25 cellular contexts compared by ENCODE assay signal in genomic region chr6:155091756-155092155, GRCh38.
DNase-seq lines count a peak whose midpoint lies in the region; ATAC-seq, FAIRE-seq and TF ChIP-seq lines count a peak whose summit lies in the region.
"Had no signal": no experiment of that assay in that cellular context is flagged by ENCODE, and none has a peak within 500 bp of the region (broad histone marks: within the 10 kb centered on the region; RNA-seq: fewer than 3 reads in every experiment).

No MANE protein-coding gene starts in this region.

- TF ChIP-seq POLR2A in endothelial cell of umbilical vein (IDR thresholded peaks at IDR 0.05; ENCODE audit: low read depth, low read length): no peak

- no peak for TF ChIP-seq CTCF in endothelial cell of umbilical vein (IDR thresholded peaks at IDR 0.05; ENCODE audit: extremely low read depth in 1 of 2, insufficient read depth in 1 of 2, low read depth in 1 of 2, low read length in 2 of 2)

- intact Hi-C loops in endothelial cell of umbilical vein (cut with micrococcal nuclease): no loop called here

- H4K20me1 ChIP-seq in endothelial cell of umbilical vein (replicated peaks; ENCODE audit: control insufficient read depth, extremely low read depth, insufficient read depth, low read length): no peaks in the 10 kb centered on the region
- H4K20me1 ChIP-seq: BLaER1 had no signal

- no peak overlapping the region for H3K4me3 ChIP-seq in endothelial cell of umbilical vein (replicated peaks in 1 of 3; ENCODE audit: insufficient read depth in 1 of 3, low read depth in 1 of 3, low read length in 3 of 3)
- H3K4me3 ChIP-seq: BLaER1, GM12878 had no signal

- H3K36me3 ChIP-seq in endothelial cell of umbilical vein (ENCODE audit: control insufficient read depth in 2 of 2, extremely low read depth in 1 of 2, insufficient read depth in 2 of 2, low read length in 2 of 2): no peaks in the 10 kb centered on the region
- H3K36me3 ChIP-seq: BE2C, BLaER1 had no signal

- TF ChIP-seq RAD21 in Ishikawa (IDR thresholded peaks at IDR 0.05; ENCODE audit: low read depth): no peak

- H3K4me2 ChIP-seq in endothelial cell of umbilical vein (ENCODE audit: insufficient read depth, low read length): no peak overlapping the region
- H3K4me2 ChIP-seq: BLaER1 had no signal

- H3K9me1 ChIP-seq in endothelial cell of umbilical vein (replicated peaks; ENCODE audit: control insufficient read depth, extremely low read depth, insufficient read depth, low read length): no peaks in the 10 kb centered on the region

- ATAC-seq in HG02610 (IDR thresholded peaks at IDR 0.05; ENCODE audit: unreplicated experiment) (no peak), HG02885 (IDR thresholded peaks at IDR 0.05; ENCODE audit: poor library complexity, unreplicated experiment) (no peak), HG03565 (IDR thresholded peaks at IDR 0.05; ENCODE audit: unreplicated experiment) (no peak)
- ATAC-seq: GM12878 had no signal

- CTCF ChIA-PET in endothelial cell of umbilical vein (lab: Charles Lee): no interaction called here

- H3K4me1 ChIP-seq in endothelial cell of umbilical vein (ENCODE audit: control insufficient read depth, extremely low read depth, insufficient read depth, low read length): peaks cover 6% of the 10 kb centered on the region
- H3K4me1 ChIP-seq: BE2C, BLaER1 had no signal

- H3K27ac ChIP-seq in endothelial cell of umbilical vein (ENCODE audit: insufficient read depth, low read depth, low read length): no peak overlapping the region
- H3K27ac ChIP-seq: BLaER1 had no signal

- H3K79me2 ChIP-seq in endothelial cell of umbilical vein (ENCODE audit: control insufficient read depth, insufficient read depth, low read length): no peaks in the 10 kb centered on the region

- TF ChIP-seq EP300 in Ishikawa (IDR thresholded peaks at IDR 0.05; ENCODE audit: borderline replicate concordance): no peak

- H3K9ac ChIP-seq in endothelial cell of umbilical vein (replicated peaks; ENCODE audit: extremely low read depth, insufficient read depth, low read length): no peak overlapping the region
- H3K9ac ChIP-seq: BLaER1 had no signal

- peak; percentile 12 for FAIRE-seq in endothelial cell of umbilical vein (lab: Jason Lieb, UNC)
- FAIRE-seq: A204.1, D721Med, G401.6, GM12878, GM12892, GM18507 had no signal

- no peak for DNase-seq in endothelial cell of umbilical vein (ENCODE audit: low read depth, low spot score)
- DNase-seq in kidney glomerular epithelial cell (lab: John Stamatoyannopoulos, UW): peak; percentile 39
- peak; percentile 44 for DNase-seq in left kidney (ENCODE audit: low read depth, low spot score)
- DNase-seq in activated T-cell treated with anti-CD3 and anti-CD28 coated beads, Interleukin-2, amount 50 U/mL, for 1 hour: no peak
- DNase-seq: 8988T; ACHN; BE2C; C1 segment of cervical spinal cord; Calu3; CD4-positive, alpha-beta memory T cell; CD4-positive, CD25-positive, alpha-beta regulatory T cell; CD8-positive, alpha-beta memory T cell; COR-L47; DMS79 treated with DMSO at 0.1 percent for 48 hours had no signal

- H3K27me3 ChIP-seq in endothelial cell of umbilical vein (ENCODE audit: control insufficient read depth in 2 of 2, insufficient read depth in 2 of 2, low read length in 2 of 2): no peaks in the 10 kb centered on the region
- H3K27me3 ChIP-seq: BE2C, BLaER1 had no signal

- POLR2A ChIA-PET in endothelial cell of umbilical vein (lab: Charles Lee): no interaction called here

- no peak overlapping the region for H2AFZ ChIP-seq in endothelial cell of umbilical vein (ENCODE audit: low read depth, low read length)

- no peaks in the 10 kb centered on the region for H3K9me3 ChIP-seq in endothelial cell of umbilical vein (replicated peaks; ENCODE audit: control insufficient read depth, insufficient read depth, low read length)
- H3K9me3 ChIP-seq: BE2C, BLaER1 had no signal

- dilution Hi-C loops in endothelial cell of umbilical vein (cut with MboI; ENCODE audit: extremely low pct_ligation_motif_present, low sequenced_read_pairs): no loop called here

- no TSS peak for BruUV-seq in endothelial cell of umbilical vein (replicated peaks; lab: Mats Ljungman, UMichigan)

TF ChIP-seq in Ishikawa, 13 proteins besides CTCF, POLR2A, EP300 and RAD21:
- no peak for TF ChIP-seq FOXM1 (IDR thresholded peaks at IDR 0.05; ENCODE audit: borderline replicate concordance, low read depth)
- no peak for TF ChIP-seq TAF1 (IDR thresholded peaks at IDR 0.05; ENCODE audit: low read depth)
- TF ChIP-seq YY1 (IDR thresholded peaks at IDR 0.05; ENCODE audit: low read depth): no peak
- peak; percentile 42; the same call in 1 of the 2 replicates for TF ChIP-seq TEAD4 (IDR thresholded peaks at IDR 0.05)
- no peak for TF ChIP-seq ZBTB7A (IDR thresholded peaks at IDR 0.05; ENCODE audit: low read depth)
- TF ChIP-seq USF1 (IDR thresholded peaks at IDR 0.05): no peak

TF ChIP-seq in endothelial cell of umbilical vein, 7 proteins besides CTCF, POLR2A, EP300 and RAD21:
- TF ChIP-seq, protein P1, sequence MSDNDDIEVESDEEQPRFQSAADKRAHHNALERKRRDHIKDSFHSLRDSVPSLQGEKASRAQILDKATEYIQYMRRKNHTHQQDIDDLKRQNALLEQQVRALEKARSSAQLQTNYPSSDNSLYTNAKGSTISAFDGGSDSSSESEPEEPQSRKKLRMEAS (IDR thresholded peaks at IDR 0.05; ENCODE audit: insufficient read depth, insufficient read length): no peak
- TF ChIP-seq MYC (IDR thresholded peaks at IDR 0.05; ENCODE audit: low read depth, low read length) (no peak), FOS (IDR thresholded peaks at IDR 0.05; ENCODE audit: borderline replicate concordance, insufficient read depth, low read length) (no peak), EZH2 (IDR thresholded peaks at IDR 0.05; ENCODE audit: borderline replicate concordance, low read depth, low read length, severe bottlenecking) (no peak), POLR2AphosphoS5 (IDR thresholded peaks at IDR 0.05; ENCODE audit: insufficient read depth, low read depth, low read length) (no peak), JUN (IDR thresholded peaks at IDR 0.05; ENCODE audit: borderline replicate concordance, insufficient read depth, insufficient read length, low read depth) (no peak), GATA2 (IDR thresholded peaks at IDR 0.05; ENCODE audit: insufficient read depth, insufficient read length, low read depth, low read length) (no peak)

Comparison
In these comparisons a context has a peak if more than half of its experiments do, and no peak if none do; other contexts are left out.
1. DNase-seq: peak in kidney glomerular epithelial cell (single experiment) and left kidney (single experiment); none in endothelial cell of umbilical vein (single experiment) and activated T-cell treated with anti-CD3 and anti-CD28 coated beads, Interleukin-2, amount 50 U/mL, for 1 hour (single experiment).